ENCODE assay signal across 8 cellular contexts in genomic region chr10:17453377-17454091, GRCh38. TPM values are rescaled to one million over a fixed set of nuclear protein-coding genes. Genes with fewer than 3 reads are reported as not detected.
DNase-seq lines count a peak whose midpoint lies in the region; ATAC-seq and TF ChIP-seq lines count a peak whose summit lies in the region.

No MANE protein-coding gene starts in this region.

- no peaks in the 10 kb centered on the region for H3K4me1 Mint-ChIP-seq in activated T-helper 17 cell treated with anti-CD3 and anti-CD28 coated beads, Interleukin-2, amount 50 U/mL, for 72 hours

- peaks cover 5% of the 10 kb centered on the region for H3K27me3 Mint-ChIP-seq in activated T-helper 17 cell treated with anti-CD3 and anti-CD28 coated beads, Interleukin-2, amount 50 U/mL, for 72 hours

- 0 to 1% (median 1%) methylated on average over 52 to 66 of the region's 66 CpGs for WGBS in ovary, 3 donors

- peaks cover 6% of the 10 kb centered on the region for H3K9me3 Mint-ChIP-seq in activated T-helper 17 cell treated with anti-CD3 and anti-CD28 coated beads, Interleukin-2, amount 50 U/mL, for 72 hours

- no peak overlapping the region for H3K27ac Mint-ChIP-seq in activated T-helper 17 cell treated with anti-CD3 and anti-CD28 coated beads, Interleukin-2, amount 50 U/mL, for 72 hours

- TF ChIP-seq CTCF in fibroblast of villous mesenchyme (IDR thresholded peaks at IDR 0.05; ENCODE audit: insufficient read depth, low read depth, low read length) (no peak), ovary (IDR thresholded peaks at IDR 0.05) (no peak)

- DNase-seq in NCI-H345 (lab: John Stamatoyannopoulos, UW) = peak; percentile 33
- no peak for DNase-seq in NCI-H345 treated with DMSO at 0.1 percent for 48 hours (lab: John Stamatoyannopoulos, UW; ENCODE audit: unreplicated experiment)
- DNase-seq in NCI-H146 treated with DMSO at 0.1 percent for 48 hours (lab: John Stamatoyannopoulos, UW; ENCODE audit: unreplicated experiment) = peak; percentile 58
- DNase-seq in fibroblast of villous mesenchyme (ENCODE audit: low read depth) = peak; percentile 16
- DNase-seq in ovary = peak in 4 of 5 donors; percentile 13 to 53 (median 34)
- no peak for DNase-seq in NCI-H1930 (lab: John Stamatoyannopoulos, UW)
- no peak for DNase-seq in NCI-H1694 (lab: John Stamatoyannopoulos, UW)

- peak overlapping the region; percentile 78 for H3K4me3 Mint-ChIP-seq in activated T-helper 17 cell treated with anti-CD3 and anti-CD28 coated beads, Interleukin-2, amount 50 U/mL, for 72 hours

- no peaks in the 10 kb centered on the region for H3K27me3 ChIP-seq in ovary

- no peak overlapping the region for H3K27ac ChIP-seq in ovary

- H3K4me3 ChIP-seq in fibroblast of villous mesenchyme (ENCODE audit: low read depth, low read length) (peak overlapping the region; percentile 46), ovary (peak overlapping the region; percentile 24)

- H3K36me3 ChIP-seq in ovary = no peaks in the 10 kb centered on the region

- H3K9me3 ChIP-seq in ovary = peaks cover 0 to 6% of the 10 kb centered on the region in 2 donors

- peaks cover 4% of the 10 kb centered on the region for H3K4me1 ChIP-seq in ovary (ENCODE audit: insufficient read depth)

- TF ChIP-seq POLR2A in ovary (IDR thresholded peaks at IDR 0.05) = no peak

- peak; percentile 77 for ATAC-seq in activated T-helper 17 cell treated with anti-CD3 and anti-CD28 coated beads, Interleukin-2, amount 50 U/mL, for 72 hours (replicated peaks)

- intact Hi-C loops in ovary (cut with DNase I) = no loop called here

- no peaks in the 10 kb centered on the region for H3K36me3 Mint-ChIP-seq in activated T-helper 17 cell treated with anti-CD3 and anti-CD28 coated beads, Interleukin-2, amount 50 U/mL, for 72 hours (ENCODE audit: low read depth)

- no peak for TF ChIP-seq EP300 in ovary (IDR thresholded peaks at IDR 0.05)

RNA-seq across cellular contexts. Expression of gene ST8SIA6, which starts 0.9 kb away (rescaled TPM):
- under 1 TPM in 1 of 2 donors, not detected in 1; 0.84 TPM for total RNA-seq in activated T-helper 17 cell treated with anti-CD3 and anti-CD28 coated beads, Interleukin-2, amount 50 U/mL, for 72 hours
- total RNA-seq in fibroblast of villous mesenchyme (not detected in 2 replicates), ovary (1 to 10 TPM in 3 of 7 donors, under 1 TPM in 3, not detected in 1; 0.24 to 2.1 (median 0.95) TPM)
- 1 to 10 TPM in 1 of 2 donors, under 1 TPM in 1; 0.22 to 1.6 TPM for polyA plus RNA-seq in ovary

Comparison
In these comparisons a context has a peak if more than half of its experiments do, and no peak if none do; other contexts are left out.
1. DNase-seq: peak in NCI-H345 (single experiment), NCI-H146 treated with DMSO at 0.1 percent for 48 hours (single experiment), fibroblast of villous mesenchyme (single experiment) and ovary (4 of 5); none in NCI-H345 treated with DMSO at 0.1 percent for 48 hours (single experiment), NCI-H1930 (0 of 2) and NCI-H1694 (single experiment).